In the genomic region with DNA sequence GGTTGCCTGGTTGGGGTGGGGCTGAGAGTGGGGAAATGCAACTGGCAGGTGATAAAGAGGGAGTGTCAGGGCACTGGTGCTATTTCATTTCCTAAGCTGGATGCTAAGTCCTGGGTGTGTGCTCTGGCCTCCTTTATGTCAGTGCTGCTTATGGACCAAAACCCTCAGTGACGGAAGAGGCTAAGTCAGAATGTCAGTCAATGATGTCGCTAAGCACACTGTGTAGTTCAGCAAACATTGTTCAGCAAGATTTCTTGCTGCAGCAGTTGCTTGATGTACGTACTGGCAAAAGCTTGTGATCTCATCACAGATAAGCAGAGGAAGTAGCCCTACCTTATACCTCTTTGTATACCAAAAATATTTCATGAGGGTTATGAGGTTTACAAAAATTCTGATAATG, we compare ENCODE assay signal across 13 cellular contexts.
"Had no signal": no experiment of that assay in that cellular context is flagged by ENCODE, and none has a peak within 500 bp of the region (broad histone marks: within the 10 kb centered on the region; RNA-seq: fewer than 3 reads in every experiment).

No MANE protein-coding gene starts in this region.

- H3K4me3 Mint-ChIP-seq: nephron had no signal

- H3K4me1 Mint-ChIP-seq: nephron had no signal

- H3K9me3 ChIP-seq: esophagus squamous epithelium, left ventricle myocardium inferior, transverse colon had no signal

- DNase-seq: activated CD4-positive, alpha-beta T cell treated with anti-CD3 and anti-CD28 coated beads for 1 hour; activated naive CD4-positive, alpha-beta T cell treated with anti-CD3 and anti-CD28 coated beads, Interleukin-2, amount 50 U/mL, for 16 hours; amniotic stem cell; effector CD4-positive, alpha-beta T cell; esophagus squamous epithelium; left ventricle myocardium inferior; mesenchymal stem cell; stimulated activated naive CD8-positive, alpha-beta T cell treated with anti-CD3 and anti-CD28 coated beads, Interleukin-15, Interleukin-2, amounts not matched to agents 100 U/mL and 50 U/mL, for 24 hours; T-helper 9 cell; transverse colon had no signal

- H3K27me3 ChIP-seq: esophagus squamous epithelium, transverse colon had no signal

- H3K27ac ChIP-seq: coronary artery, esophagus squamous epithelium, left ventricle myocardium inferior, transverse colon had no signal

- ATAC-seq: sciatic nerve; stimulated activated naive CD8-positive, alpha-beta T cell treated with anti-CD3 and anti-CD28 coated beads, Interleukin-15, Interleukin-2, amounts not matched to agents 100 U/mL and 50 U/mL, for 24 hours had no signal

- H3K4me1 ChIP-seq: esophagus squamous epithelium, left ventricle myocardium inferior, transverse colon had no signal

- H3K4me3 ChIP-seq: coronary artery, esophagus squamous epithelium, left ventricle myocardium inferior, transverse colon had no signal

- H3K27ac Mint-ChIP-seq: nephron had no signal

- H3K9me3 Mint-ChIP-seq: nephron had no signal
